8 cellular contexts compared by ENCODE assay signal in genomic region chr2:207711750-207712487, GRCh38. TPM values are rescaled to one million over a fixed set of nuclear protein-coding genes. Genes with fewer than 3 reads are reported as not detected.
A peak's percentile ranks its signal among the peaks of the same experiment; 100 is the strongest.
DNase-seq lines count a peak whose midpoint lies in the region; ATAC-seq and TF ChIP-seq lines count a peak whose summit lies in the region.

No MANE protein-coding gene starts in this region.

- H3K23ac ChIP-seq in trophoblast cell (ENCODE audit: low read length), result no peak overlapping the region

- no peaks in the 10 kb centered on the region for H3K36me3 ChIP-seq in OCI-LY1 (ENCODE audit: insufficient read depth, low read length)
- H3K36me3 ChIP-seq in trophoblast cell (ENCODE audit: control insufficient read depth in 1 of 2, insufficient read depth in 2 of 2, low read length in 2 of 2), result no peaks in the 10 kb centered on the region
- peaks cover 4% of the 10 kb centered on the region for H3K36me3 ChIP-seq in upper lobe of right lung

- peak overlapping the region; percentile 85 for H4K8ac ChIP-seq in trophoblast cell (ENCODE audit: low read depth, low read length)

- no peaks in the 10 kb centered on the region for H4K20me1 ChIP-seq in OCI-LY1 (ENCODE audit: insufficient read depth, low read length)

- TF ChIP-seq CTCF in 22Rv1 (IDR thresholded peaks at IDR 0.05), result no peak
- TF ChIP-seq CTCF in OCI-LY1 (IDR thresholded peaks at IDR 0.05; ENCODE audit: low read length), result no peak; the same call in 1 of the 2 replicates
- no peak for TF ChIP-seq CTCF in upper lobe of right lung (IDR thresholded peaks at IDR 0.05)

- H3K79me2 ChIP-seq in OCI-LY1 (ENCODE audit: insufficient read depth, low read length) (0 out of 2 replicates have a peak, but pooled peaks cover 7% of the 10 kb centered on the region), trophoblast cell (ENCODE audit: control insufficient read depth, insufficient read depth, low read length, poor library complexity) (peaks cover 2% of the 10 kb centered on the region)

- no peak overlapping the region for H2AFZ ChIP-seq in OCI-LY1 (ENCODE audit: low read length)
- peak overlapping the region; percentile 96 for H2AFZ ChIP-seq in trophoblast cell (ENCODE audit: insufficient read depth, low read length, poor library complexity)

- peak overlapping the region; percentile 93 for H3K18ac ChIP-seq in trophoblast cell (ENCODE audit: low read length)

- DNase-seq in activated gamma-delta T cell treated with Interleukin-2 at 50 U/mL for 16 hours (peak; percentile 48), glomerular visceral epithelial cell (ENCODE audit: extremely low spot score) (peak; percentile 54), trophoblast cell (peak; percentile 50 to 66), upper lobe of right lung (no peak)

- H3K9me3 ChIP-seq in OCI-LY1 (ENCODE audit: low read length), result no peaks in the 10 kb centered on the region
- H3K9me3 ChIP-seq in trophoblast cell (ENCODE audit: insufficient read depth, low read depth, low read length), result no peaks in the 10 kb centered on the region
- no peaks in the 10 kb centered on the region for H3K9me3 ChIP-seq in upper lobe of right lung

- H3K4me3 ChIP-seq in OCI-LY1 (ENCODE audit: low read depth, low read length, poor library complexity, severe bottlenecking) (peak overlapping the region; percentile 95), trophoblast cell (ENCODE audit: low read depth, low read length) (peak overlapping the region; percentile 98), upper lobe of right lung (peak overlapping the region; percentile 99)

- no peaks in the 10 kb centered on the region for H3F3A ChIP-seq in OCI-LY1 (ENCODE audit: insufficient read depth, low read length)

- peaks cover 24% of the 10 kb centered on the region for H3K4me1 ChIP-seq in OCI-LY1 (ENCODE audit: insufficient read depth, low read length, severe bottlenecking)
- H3K4me1 ChIP-seq in trophoblast cell (ENCODE audit: control insufficient read depth in 1 of 2, insufficient read depth in 2 of 2, low read length in 2 of 2), result peaks cover 0 to 6% of the 10 kb centered on the region in 2 experiments
- H3K4me1 ChIP-seq in upper lobe of right lung, result peaks cover 20% of the 10 kb centered on the region

- no peaks in the 10 kb centered on the region for H3K27me3 ChIP-seq in OCI-LY1 (ENCODE audit: insufficient read depth, low read length)
- H3K27me3 ChIP-seq in trophoblast cell (ENCODE audit: insufficient read depth, low read length), result no peaks in the 10 kb centered on the region
- H3K27me3 ChIP-seq in upper lobe of right lung, result no peaks in the 10 kb centered on the region

- peak; percentile 17 for ATAC-seq in GM18519 (IDR thresholded peaks at IDR 0.05; ENCODE audit: low FRiP score, unreplicated experiment)
- ATAC-seq in HG03039 (IDR thresholded peaks at IDR 0.05; ENCODE audit: unreplicated experiment), result peak; percentile 17
- ATAC-seq in upper lobe of right lung, result peak; percentile 38

- H3K27ac ChIP-seq in 22Rv1, result peak overlapping the region; percentile 91
- no peak overlapping the region for H3K27ac ChIP-seq in OCI-LY1 (ENCODE audit: low read depth, low read length, poor library complexity, severe bottlenecking)
- peak overlapping the region; percentile 90 for H3K27ac ChIP-seq in trophoblast cell (ENCODE audit: low read depth, low read length)
- peak overlapping the region; percentile 86 for H3K27ac ChIP-seq in upper lobe of right lung

- H3K79me1 ChIP-seq in trophoblast cell (ENCODE audit: low read length), result peaks cover 4% of the 10 kb centered on the region

- no CpG with 5 or more reads among the region's 67 CpGs for WGBS in trophoblast cell (ENCODE audit: extremely low coverage, insufficient coverage, insufficient read length)

- intact Hi-C loops in upper lobe of right lung (cut with DNase I), result no loop called here

- H3K14ac ChIP-seq in trophoblast cell (ENCODE audit: low read length), result peak overlapping the region; percentile 85

- peak overlapping the region; percentile 87 for H4K12ac ChIP-seq in trophoblast cell (ENCODE audit: low read depth, low read length)

- peak overlapping the region; percentile 85 for H2BK5ac ChIP-seq in trophoblast cell (ENCODE audit: low read depth, low read length, poor library complexity)

- no peaks in the 10 kb centered on the region for H3K9me2 ChIP-seq in OCI-LY1 (ENCODE audit: low read depth, low read length)

- H3K9ac ChIP-seq in OCI-LY1 (ENCODE audit: low read length), result peak overlapping the region; percentile 76
- peak overlapping the region; percentile 45 for H3K9ac ChIP-seq in trophoblast cell (ENCODE audit: low read length)

- peak overlapping the region; percentile 80 for H2BK120ac ChIP-seq in trophoblast cell (ENCODE audit: insufficient read depth, low read length, poor library complexity)

- peak overlapping the region; percentile 61 for H2BK12ac ChIP-seq in trophoblast cell (ENCODE audit: low read length)

- H4K91ac ChIP-seq in trophoblast cell (ENCODE audit: low read depth, low read length), result peak overlapping the region; percentile 85

- H2AK5ac ChIP-seq in trophoblast cell (ENCODE audit: low read length), result peak overlapping the region; percentile 58

- peak overlapping the region; percentile 83 for H3K4me2 ChIP-seq in OCI-LY1 (ENCODE audit: low read length)
- H3K4me2 ChIP-seq in trophoblast cell (ENCODE audit: low read length), result peak overlapping the region; percentile 80

- peak overlapping the region; percentile 69 for H3K4ac ChIP-seq in trophoblast cell (ENCODE audit: low read depth, low read length)

RNA-seq across cellular contexts. Expression of gene CCNYL1, which starts 0.5 kb away (rescaled TPM):
- polyA plus RNA-seq in trophoblast cell (2013), result 20.8 and 21.4 TPM in 2 replicates
- total RNA-seq in upper lobe of right lung, result 25.7 TPM

RNA-seq across cellular contexts. Expression of gene FZD5, which starts 57.8 kb away (rescaled TPM):
- 11.9 and 12.8 TPM in 2 replicates for polyA plus RNA-seq in trophoblast cell (2013)
- 42.5 TPM for total RNA-seq in upper lobe of right lung
